Comparison of ENCODE assay signal across 8 cellular contexts in genomic region chr19:18612772-18613588, GRCh38.
DNase-seq lines count a peak whose midpoint lies in the region; ATAC-seq and TF ChIP-seq lines count a peak whose summit lies in the region.

TSS of gene TMEM59L (plus strand) at chr19:18612870. CDS start at chr19:18612959, 89 bp downstream.

- H3K36me3 ChIP-seq in NT2/D1 (ENCODE audit: insufficient read depth, insufficient read length, low read length), result no peaks in the 10 kb centered on the region
- H3K36me3 ChIP-seq in subcutaneous abdominal adipose tissue (ENCODE audit: control insufficient read depth in 5 of 5, insufficient read depth in 5 of 5, low read length in 5 of 5), result no peaks in the 10 kb centered on the region

- ATAC-seq in HG02763 (IDR thresholded peaks at IDR 0.05; ENCODE audit: unreplicated experiment), result no peak
- no peak for ATAC-seq in HG02840 (IDR thresholded peaks at IDR 0.05; ENCODE audit: low FRiP score, unreplicated experiment)

- peak; percentile 27 for DNase-seq in COLO668 (lab: John Stamatoyannopoulos, UW; ENCODE audit: unreplicated experiment)
- no peak for DNase-seq in NT2/D1 (ENCODE audit: low read depth, low spot score)
- DNase-seq in astrocyte of the spinal cord (ENCODE audit: low read depth, low spot score), result no peak
- DNase-seq in left kidney (ENCODE audit: low read depth, low spot score), result peak; percentile 77
- no peak for DNase-seq in NCI-H1930 (lab: John Stamatoyannopoulos, UW)

- TF ChIP-seq CTCF in astrocyte of the spinal cord (IDR thresholded peaks at IDR 0.05; ENCODE audit: low read depth, low read length), result no peak

- peak within 1 kb of the TSS; percentile 71 for H3K9ac ChIP-seq in NT2/D1 (ENCODE audit: insufficient read length, low read depth)
- no peak within 1 kb of the TSS for H3K9ac ChIP-seq in subcutaneous abdominal adipose tissue (ENCODE audit: low read length in 5 of 5)

- H3K4me1 ChIP-seq in NT2/D1 (ENCODE audit: insufficient read depth, insufficient read length) (peaks cover 40% of the 10 kb centered on the region), subcutaneous abdominal adipose tissue (ENCODE audit: control insufficient read depth in 5 of 5, insufficient read depth in 5 of 5, low read length in 5 of 5) (peaks cover 0 to 30% (median 11%) of the 10 kb centered on the region in 5 donors)

- H3K27ac ChIP-seq in subcutaneous abdominal adipose tissue (ENCODE audit: low read depth, low read length), result no peak within 1 kb of the TSS

- peak within 1 kb of the TSS; percentile 68 for H3K4me3 ChIP-seq in NT2/D1 (ENCODE audit: insufficient read length, low read depth)
- H3K4me3 ChIP-seq in astrocyte of the spinal cord (ENCODE audit: low read depth, low read length), result peak within 1 kb of the TSS; percentile 6
- peak within 1 kb of the TSS in 3 of 5 donors; percentile 38 to 56 (median 40) for H3K4me3 ChIP-seq in subcutaneous abdominal adipose tissue (ENCODE audit: low read depth in 1 of 5, low read length in 5 of 5)

- H3K9me3 ChIP-seq in NT2/D1 (ENCODE audit: insufficient read depth, low read length) (peaks cover 4% of the 10 kb centered on the region; the same call in 1 of the 2 replicates), subcutaneous abdominal adipose tissue (ENCODE audit: control insufficient read depth in 5 of 5, low read length in 5 of 5) (no peaks in the 10 kb centered on the region)

- in situ Hi-C loops in astrocyte of the spinal cord (cut with HindIII; ENCODE audit: low sequenced_read_pairs), result no loop called here

- peaks cover 89% of the 10 kb centered on the region for H3K27me3 ChIP-seq in NT2/D1 (ENCODE audit: insufficient read depth, insufficient read length)
- peaks cover 50 to 88% (median 78%) of the 10 kb centered on the region in 5 donors for H3K27me3 ChIP-seq in subcutaneous abdominal adipose tissue (ENCODE audit: control insufficient read depth in 5 of 5, insufficient read depth in 4 of 5, low read length in 5 of 5)

Comparison
In these comparisons a context has a peak if more than half of its experiments do, and no peak if none do; other contexts are left out.
1. DNase-seq: peak in COLO668 (single experiment) and left kidney (single experiment); none in NT2/D1 (single experiment), astrocyte of the spinal cord (single experiment) and NCI-H1930 (0 of 2).
2. H3K4me3 ChIP-seq: peak in every context shown above with its lines; median percentile 68 in NT2/D1; 40 in subcutaneous abdominal adipose tissue; 6 in astrocyte of the spinal cord.